ENCODE assay signal across 1 cellular context in genomic region chr7:66654275-66655112, GRCh38.
TF ChIP-seq lines count a peak whose summit lies in the region.

No MANE protein-coding gene starts in this region.

TF ChIP-seq in K562, 482 proteins besides CTCF, POLR2A, EP300 and RAD21 (continued from another document and continues in another):
- TF ChIP-seq ZNF407 (IDR thresholded peaks at IDR 0.05; ENCODE audit: low read depth) (no peak), L3MBTL2 (IDR thresholded peaks at IDR 0.05) (peak; percentile 100), IRF2 (CRISPR knock-in tag; IDR thresholded peaks at IDR 0.05) (no peak), ZEB2 (IDR thresholded peaks at IDR 0.05) (no peak), GABPB1 (CRISPR knock-in tag; IDR thresholded peaks at IDR 0.05) (peak; percentile 99), NFRKB (IDR thresholded peaks at IDR 0.05; ENCODE audit: low read depth) (peak; percentile 42), RREB1 (CRISPR knock-in tag; IDR thresholded peaks at IDR 0.05) (peak; percentile 20; the same call in 1 of the 2 replicates), CHD4 (IDR thresholded peaks at IDR 0.05; ENCODE audit: insufficient read depth, insufficient replicate concordance, low read depth, low read length, poor library complexity, severe bottlenecking) (no peak), DDX20 (tag; IDR thresholded peaks at IDR 0.05; ENCODE audit: low read depth) (no peak), ZNF778 (CRISPR knock-in tag; IDR thresholded peaks at IDR 0.05) (no peak), CCAR2 (IDR thresholded peaks at IDR 0.05; ENCODE audit: low read depth, low read length) (no peak), USF2 (CRISPR knock-in tag; IDR thresholded peaks at IDR 0.05) (peak; percentile 69; the same call in 1 of the 2 replicates), ZNF347 (CRISPR knock-in tag; IDR thresholded peaks at IDR 0.05; ENCODE audit: low read depth) (no peak), RBM22 (IDR thresholded peaks at IDR 0.05; ENCODE audit: low read depth, low read length, poor library complexity, severe bottlenecking) (peak; percentile 10), HSF4 (CRISPR knock-in tag; IDR thresholded peaks at IDR 0.05; ENCODE audit: borderline replicate concordance) (no peak), SREBF2 (CRISPR knock-in tag; IDR thresholded peaks at IDR 0.05) (no peak), ZNF398 (CRISPR knock-in tag; IDR thresholded peaks at IDR 0.05) (no peak), CSDE1 (IDR thresholded peaks at IDR 0.05) (no peak; a peak in 1 of 4 replicates), CUX1 (CRISPR knock-in tag; IDR thresholded peaks at IDR 0.05) (no peak), PYGO2 (tag; IDR thresholded peaks at IDR 0.05) (no peak), BDP1 (IDR thresholded peaks at IDR 0.05; ENCODE audit: insufficient read depth, insufficient read length) (no peak), KLF16 (IDR thresholded peaks at IDR 0.05) (no peak), RBFOX2 (IDR thresholded peaks at IDR 0.05; ENCODE audit: low read depth, low read length) (peak; percentile 97), SAP30 (IDR thresholded peaks at IDR 0.05; ENCODE audit: borderline replicate concordance, insufficient read depth, low read depth, low read length, poor library complexity, severe bottlenecking) (peak; percentile 91), NBN (IDR thresholded peaks at IDR 0.05; ENCODE audit: low read depth) (peak; percentile 79), MLLT1 (IDR thresholded peaks at IDR 0.05) (peak in 1 of 2 experiments; percentile 60; a peak in 1 of 4 replicates), HNRNPH1 (optimal IDR thresholded peaks at IDR 0.05; ENCODE audit: low read depth, low read length) (no peak), ETS1 (conservative IDR thresholded peaks at IDR 0.05; ENCODE audit: control insufficient read depth, low read depth, low read length) (peak; percentile 46), DMBX1 (CRISPR knock-in tag; IDR thresholded peaks at IDR 0.05; ENCODE audit: borderline replicate concordance) (peak; percentile 54; the same call in 1 of the 2 replicates), NR4A1 (CRISPR knock-in tag; IDR thresholded peaks at IDR 0.05) (0 out of 2 replicates have a peak, but pooled peaks have one; percentile 28), NR4A1 (tag; IDR thresholded peaks at IDR 0.05) (peak; percentile 71; the same call in 1 of the 2 replicates), ZNF766 (CRISPR knock-in tag; conservative IDR thresholded peaks at IDR 0.05) (0 out of 2 replicates have a peak, but pooled peaks have one; percentile 27)
